In the genomic region with DNA sequence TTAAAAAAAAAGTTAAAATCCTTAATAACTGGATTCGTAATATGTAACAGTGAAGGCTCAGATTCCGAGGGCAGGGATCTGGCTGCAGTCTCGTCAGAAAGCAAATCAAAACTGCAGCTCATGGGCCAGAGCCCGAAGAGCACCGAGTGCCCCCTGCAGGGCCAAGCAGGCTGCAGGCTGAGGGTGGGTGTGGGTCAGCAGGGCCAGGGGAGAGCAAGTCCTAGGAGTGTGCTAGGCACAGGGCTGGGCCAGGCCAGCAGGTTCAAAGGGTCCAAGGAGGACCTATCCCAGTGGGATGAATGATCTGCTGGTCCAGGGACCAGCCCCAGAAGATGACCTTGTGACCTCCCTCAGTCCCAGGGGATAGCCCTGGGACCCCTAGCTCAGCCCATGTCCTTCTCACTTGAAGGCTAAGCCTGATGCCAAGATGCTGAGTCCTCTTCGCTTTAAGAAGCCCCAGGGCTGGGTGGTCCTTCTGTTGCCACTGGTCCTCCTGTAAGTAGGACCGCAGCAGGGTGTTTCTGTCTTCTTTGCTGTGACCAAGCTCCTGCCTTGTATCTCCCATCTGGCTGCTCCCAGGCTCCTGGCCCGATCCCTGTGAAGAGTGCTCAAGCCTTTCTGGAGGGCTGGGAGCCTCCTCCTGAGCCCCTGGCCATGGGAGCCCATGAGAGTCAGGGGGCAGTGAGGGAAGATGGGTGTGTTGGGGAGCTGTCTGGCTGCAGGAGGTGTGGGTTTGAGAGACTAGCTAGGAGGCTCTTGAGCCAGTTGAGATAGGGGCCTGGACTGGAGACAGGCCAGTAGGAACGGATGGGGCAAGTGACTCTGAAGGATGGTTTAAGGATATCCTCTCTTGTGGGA, we compare ENCODE assay signal across 14 cellular contexts.
A peak's percentile ranks its signal among the peaks of the same experiment; 100 is the strongest.
DNase-seq lines count a peak whose midpoint lies in the region; ATAC-seq and TF ChIP-seq lines count a peak whose summit lies in the region.
"Had no signal": no experiment of that assay in that cellular context is flagged by ENCODE, and none has a peak within 500 bp of the region (broad histone marks: within the 10 kb centered on the region; RNA-seq: fewer than 3 reads in every experiment).

No MANE protein-coding gene starts in this region.

- H2BK12ac ChIP-seq in trophoblast cell (ENCODE audit: low read length): no peak overlapping the region

- no peaks in the 10 kb centered on the region for H3K79me1 ChIP-seq in trophoblast cell (ENCODE audit: low read length)

- H3K79me2 ChIP-seq in trophoblast cell (ENCODE audit: control insufficient read depth, insufficient read depth, low read length, poor library complexity): no peaks in the 10 kb centered on the region

- H3K36me3 ChIP-seq in left lung (peaks cover 0 to 74% of the 10 kb centered on the region in 2 donors), suprapubic skin (no peaks in the 10 kb centered on the region), trophoblast cell (ENCODE audit: control insufficient read depth in 1 of 2, insufficient read depth in 2 of 2, low read length in 2 of 2) (peaks cover 3 to 6% of the 10 kb centered on the region in 2 experiments)

- no peak overlapping the region for H3K18ac ChIP-seq in trophoblast cell (ENCODE audit: low read length)

- H3K4ac ChIP-seq in trophoblast cell (ENCODE audit: low read depth, low read length): no peak overlapping the region

- H3K4me3 ChIP-seq in coronary artery (no peak overlapping the region), left lung (no peak overlapping the region), suprapubic skin (no peak overlapping the region), trophoblast cell (ENCODE audit: low read depth, low read length) (no peak overlapping the region)
- H3K4me3 ChIP-seq: testis had no signal

- no peaks in the 10 kb centered on the region for H3K9me3 ChIP-seq in left lung
- H3K9me3 ChIP-seq in suprapubic skin: no peaks in the 10 kb centered on the region
- no peaks in the 10 kb centered on the region for H3K9me3 ChIP-seq in trophoblast cell (ENCODE audit: insufficient read depth, low read depth, low read length)
- H3K9me3 ChIP-seq: Caco-2, testis had no signal

- 76% methylated on average over 9 of the region's 9 CpGs for WGBS in suprapubic skin
- WGBS in trophoblast cell (ENCODE audit: extremely low coverage, insufficient coverage, insufficient read length): no CpG with 5 or more reads among the region's 9 CpGs

- H3K27me3 ChIP-seq in left lung (no peaks in the 10 kb centered on the region), suprapubic skin (no peaks in the 10 kb centered on the region), trophoblast cell (ENCODE audit: insufficient read depth, low read length) (no peaks in the 10 kb centered on the region)
- H3K27me3 ChIP-seq: testis had no signal

- H4K91ac ChIP-seq in trophoblast cell (ENCODE audit: low read depth, low read length): no peak overlapping the region

- ATAC-seq in left lung: no peak
- ATAC-seq: SK-N-SH treated with all-trans-retinoic acid at 6 μM for 48 hours had no signal

- H4K12ac ChIP-seq in trophoblast cell (ENCODE audit: low read depth, low read length): no peak overlapping the region

- TF ChIP-seq CTCF in coronary artery (IDR thresholded peaks at IDR 0.05): no peak
- TF ChIP-seq CTCF in left lung (IDR thresholded peaks at IDR 0.05): no peak
- no peak for TF ChIP-seq CTCF in suprapubic skin (IDR thresholded peaks at IDR 0.05)

- no peak for TF ChIP-seq POLR2A in suprapubic skin (IDR thresholded peaks at IDR 0.05)

- H4K8ac ChIP-seq in trophoblast cell (ENCODE audit: low read depth, low read length): no peak overlapping the region

- H3K4me1 ChIP-seq in left lung: peaks cover 0 to 33% of the 10 kb centered on the region in 2 donors
- H3K4me1 ChIP-seq in suprapubic skin: peaks cover 29% of the 10 kb centered on the region
- H3K4me1 ChIP-seq in trophoblast cell (ENCODE audit: control insufficient read depth in 1 of 2, insufficient read depth in 2 of 2, low read length in 2 of 2): peaks cover 0 to 2% of the 10 kb centered on the region in 2 experiments
- H3K4me1 ChIP-seq: Caco-2, testis had no signal

- H2BK120ac ChIP-seq in trophoblast cell (ENCODE audit: insufficient read depth, low read length, poor library complexity): no peak overlapping the region

- TF ChIP-seq EP300 in suprapubic skin (IDR thresholded peaks at IDR 0.05): no peak

- H3K4me2 ChIP-seq in trophoblast cell (ENCODE audit: low read length): no peak overlapping the region
- H3K4me2 ChIP-seq: KMS-11 had no signal

- DNase-seq in activated CD4-positive, CD25-positive, alpha-beta regulatory T cell treated with anti-CD3 and anti-CD28 coated beads, Interleukin-2, amount 50 U/mL, for 72 hours: peak; percentile 12
- DNase-seq in activated CD4-positive, CD25-positive, alpha-beta regulatory T cell (lab: John Stamatoyannopoulos, UW): no peak
- DNase-seq in coronary artery (ENCODE audit: low spot score): peak; percentile 67
- DNase-seq in left lung: peak; percentile 25 to 53
- peak; percentile 36 to 68 for DNase-seq in suprapubic skin (ENCODE audit: low spot score in 2 of 2)
- DNase-seq in NCI-H1105 (lab: John Stamatoyannopoulos, UW): no peak
- no peak for DNase-seq in occipital lobe (lab: John Stamatoyannopoulos, UW)
- no peak for DNase-seq in trophoblast cell
- DNase-seq: NCI-H187 treated with DMSO at 0.1 percent for 48 hours, testis had no signal

- H2AFZ ChIP-seq in trophoblast cell (ENCODE audit: insufficient read depth, low read length, poor library complexity): no peak overlapping the region

- H3K14ac ChIP-seq in trophoblast cell (ENCODE audit: low read length): no peak overlapping the region

- H3K27ac ChIP-seq in coronary artery (no peak overlapping the region), left lung (peak overlapping the region in 1 of 2 donors; percentile 58), suprapubic skin (no peak overlapping the region), trophoblast cell (ENCODE audit: low read depth, low read length) (no peak overlapping the region)
- H3K27ac ChIP-seq: 22Rv1, KMS-11, testis had no signal

- no peak overlapping the region for H3K23ac ChIP-seq in trophoblast cell (ENCODE audit: low read length)

- H2BK5ac ChIP-seq in trophoblast cell (ENCODE audit: low read depth, low read length, poor library complexity): no peak overlapping the region

- H3K9ac ChIP-seq in trophoblast cell (ENCODE audit: low read length): no peak overlapping the region
- H3K9ac ChIP-seq: KMS-11 had no signal

- intact Hi-C loops in left lung (cut with DNase I): no loop called here

- no peak overlapping the region for H2AK5ac ChIP-seq in trophoblast cell (ENCODE audit: low read length)

Comparison
In these comparisons a context has a peak if more than half of its experiments do, and no peak if none do; other contexts are left out.
1. DNase-seq: peak in activated CD4-positive, CD25-positive, alpha-beta regulatory T cell treated with anti-CD3 and anti-CD28 coated beads, Interleukin-2, amount 50 U/mL, for 72 hours (single experiment), coronary artery (single experiment), left lung (2 of 2) and suprapubic skin (2 of 2); none in activated CD4-positive, CD25-positive, alpha-beta regulatory T cell (0 of 4), NCI-H1105 (single experiment), occipital lobe (single experiment) and trophoblast cell (0 of 2).